Comparison of ENCODE assay signal across 17 cellular contexts in the genomic region with DNA sequence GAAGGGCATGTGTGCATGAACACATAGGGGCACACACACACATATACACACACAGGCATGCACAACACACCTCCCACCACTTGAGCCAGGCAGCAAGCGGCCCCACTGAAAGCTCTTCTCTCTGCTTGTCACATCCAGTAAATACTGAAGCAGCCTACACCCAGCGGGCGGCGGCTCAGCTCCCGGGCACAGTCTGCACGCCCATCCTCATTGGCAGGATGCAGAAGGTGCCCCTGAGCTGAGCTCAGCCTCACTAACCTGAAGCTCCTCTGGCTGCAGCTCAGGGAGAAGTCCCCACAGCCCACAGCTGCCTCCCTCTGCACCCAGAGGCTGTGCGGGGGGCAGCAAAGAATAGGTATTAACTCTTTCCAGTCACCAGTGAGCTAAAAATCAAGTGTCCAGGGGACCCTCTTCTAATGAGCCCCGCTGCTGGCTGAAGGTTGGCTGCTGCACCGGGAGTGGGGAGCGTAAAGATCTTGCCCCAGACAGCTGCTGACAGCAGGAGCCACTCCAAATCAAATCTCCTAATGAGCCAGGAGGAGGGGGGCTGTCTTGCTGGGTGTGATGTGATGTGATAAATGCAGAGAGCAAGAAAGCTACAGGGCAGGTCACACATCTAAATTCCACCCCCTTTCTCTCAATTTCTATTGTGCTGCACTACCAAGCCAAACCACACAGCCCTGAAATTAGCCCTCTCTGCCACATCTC. TPM values are rescaled to one million over a fixed set of nuclear protein-coding genes. Genes with fewer than 3 reads are reported as not detected.
DNase-seq lines count a peak whose midpoint lies in the region; ATAC-seq, FAIRE-seq and TF ChIP-seq lines count a peak whose summit lies in the region.
"Had no signal": no experiment of that assay in that cellular context is flagged by ENCODE, and none has a peak within 500 bp of the region (broad histone marks: within the 10 kb centered on the region; RNA-seq: fewer than 3 reads in every experiment).

No MANE protein-coding gene starts in this region.

- WGBS in H1 (ENCODE audit: extremely low coverage in 1 of 2, insufficient coverage in 1 of 2, insufficient read length in 1 of 2, insufficient replicate concordance in 2 of 2, low coverage in 1 of 2, low lambda C conversion rate in 2 of 2, missing lambda C conversion rate in 1 of 2), 2 experiments, result 79% methylated on average over 10 of the region's 10 CpGs; no CpG with 5 or more reads in 1 of the 2 experiments

- H3K23ac ChIP-seq in H1 (ENCODE audit: insufficient read length), result no peak overlapping the region

- no TSS peak for BruUV-seq in PC-9 (replicated peaks; lab: Mats Ljungman, UMichigan)

- H3K27ac Mint-ChIP-seq in naive thymus-derived CD4-positive, alpha-beta T cell, result no peak overlapping the region
- H3K27ac Mint-ChIP-seq: activated T-cell treated with anti-CD3 and anti-CD28 coated beads, Interleukin-2, amount 50 U/mL, for 72 hours had no signal

- ATAC-seq in HG03159 (IDR thresholded peaks at IDR 0.05; ENCODE audit: unreplicated experiment), result peak; percentile 50
- ATAC-seq in naive thymus-derived CD4-positive, alpha-beta T cell, result no peak
- ATAC-seq in GM21423 (IDR thresholded peaks at IDR 0.05; ENCODE audit: unreplicated experiment), result no peak
- ATAC-seq: activated T-cell treated with anti-CD3 and anti-CD28 coated beads, Interleukin-2, amount 50 U/mL, for 72 hours had no signal

- POLR2A ChIA-PET in H1 (lab: Charles Lee; ENCODE audit: partially characterized antibody) (interaction anchor here (0.7 to 1.7 kb wide), 5 partner anchors 55 to 111 kb away, joined by 3 to 4 read pairs (median 4); partner anchors contain the start of gene RGS16), PC-9 (lab: Charles Lee; ENCODE audit: unreplicated experiment) (no interaction called here)
- POLR2A ChIA-PET in naive thymus-derived CD4-positive, alpha-beta T cell (lab: Charles Lee), result no interaction called here

- peaks cover 9 to 36% (median 11%) of the 10 kb centered on the region in 5 donors for H3K27me3 Mint-ChIP-seq in naive thymus-derived CD4-positive, alpha-beta T cell

- H3K27me3 ChIP-seq in H1 (replicated peaks in 1 of 4; ENCODE audit: control insufficient read depth in 3 of 4, extremely low read depth in 1 of 4, insufficient read depth in 3 of 4, low read length in 3 of 4), result peaks cover 0 to 4% (median 0%) of the 10 kb centered on the region in 4 experiments; a peak in 2 of 7 replicates
- H3K27me3 ChIP-seq in PC-9 (ENCODE audit: insufficient read depth, low read depth), result no peaks in the 10 kb centered on the region
- no peaks in the 10 kb centered on the region for H3K27me3 ChIP-seq in naive thymus-derived CD4-positive, alpha-beta T cell (ENCODE audit: control insufficient read depth in 2 of 2, insufficient read depth in 2 of 2, low read length in 2 of 2)
- H3K27me3 ChIP-seq: brain microvascular endothelial cell, SJSA1, upper lobe of left lung had no signal

- H3K4me3 ChIP-seq in H1 (ENCODE audit: extremely low read depth in 1 of 4, insufficient read depth in 2 of 4, low read depth in 3 of 4, low read length in 4 of 4), result no peak overlapping the region
- H3K4me3 ChIP-seq in PC-9, result no peak overlapping the region
- H3K4me3 ChIP-seq in naive thymus-derived CD4-positive, alpha-beta T cell (ENCODE audit: low read length), result no peak overlapping the region
- H3K4me3 ChIP-seq: SJSA1, upper lobe of left lung had no signal

- no peaks in the 10 kb centered on the region for H3K36me3 Mint-ChIP-seq in naive thymus-derived CD4-positive, alpha-beta T cell

- H3K9ac ChIP-seq in H1 (replicated peaks in 1 of 4; ENCODE audit: extremely low read depth in 1 of 4, low read depth in 3 of 4, low read length in 3 of 4), result no peak overlapping the region

- 0 out of 2 replicates have a peak overlapping the region, but pooled peaks have one; percentile 77 for H2BK15ac ChIP-seq in H1 (ENCODE audit: low read length)

- TF ChIP-seq EP300 in H1 (IDR thresholded peaks at IDR 0.05; ENCODE audit: borderline replicate concordance in 1 of 2, low read depth in 2 of 2, low read length in 2 of 2), result no peak

- H3K4me3 Mint-ChIP-seq in naive thymus-derived CD4-positive, alpha-beta T cell, result no peak overlapping the region
- H3K4me3 Mint-ChIP-seq: activated T-cell treated with anti-CD3 and anti-CD28 coated beads, Interleukin-2, amount 50 U/mL, for 72 hours had no signal

- H2AK5ac ChIP-seq in H1 (ENCODE audit: low read depth, low read length), result 0 out of 2 replicates have a peak overlapping the region, but pooled peaks have one; percentile 56

- CTCF ChIA-PET in H1 (lab: Charles Lee; ENCODE audit: partially characterized antibody), result interaction anchor here (0.7 to 4.1 kb wide), 13 partner anchors 10 to 112 kb away, joined by 3 to 29 read pairs (median 4); no protein-coding TSS in a partner anchor
- CTCF ChIA-PET in PC-9 (lab: Charles Lee), result interaction anchor here (0.6 kb wide), 1 partner anchor 92 kb away, joined by 3 read pairs; no protein-coding TSS in a partner anchor
- CTCF ChIA-PET in naive thymus-derived CD4-positive, alpha-beta T cell (lab: Charles Lee), result interaction anchor here (0.8 kb wide), 1 partner anchor 71 kb away, joined by 3 read pairs; no protein-coding TSS in a partner anchor

- no peaks in the 10 kb centered on the region for H3K23me2 ChIP-seq in H1 (ENCODE audit: low read depth, low read length)

- H3F3A ChIP-seq in PC-9 (ENCODE audit: insufficient read depth, low read depth), result no peaks in the 10 kb centered on the region

- no peak for TF ChIP-seq CTCF in H1 (IDR thresholded peaks at IDR 0.05; ENCODE audit: control extremely low read depth in 1 of 3, insufficient read depth in 1 of 3, low read depth in 1 of 3, low read length in 3 of 3)
- TF ChIP-seq CTCF in PC-9 (conservative IDR thresholded peaks at IDR 0.05), result no peak

- H4K20me1 ChIP-seq in H1 (replicated peaks in 1 of 2; ENCODE audit: control insufficient read depth in 1 of 2, insufficient read depth in 2 of 2, low read length in 2 of 2) (no peaks in the 10 kb centered on the region), PC-9 (ENCODE audit: insufficient read depth) (no peaks in the 10 kb centered on the region)

- no peak for FAIRE-seq in H1 (lab: Jason Lieb, UNC)

- H3K18ac ChIP-seq in H1 (ENCODE audit: extremely low read depth, low read length), result no peak overlapping the region

- H4K5ac ChIP-seq in H1 (ENCODE audit: insufficient read length, low read depth, low read length), result no peak overlapping the region

- intact Hi-C loops in PC-9 (cut with micrococcal nuclease; ENCODE audit: unreplicated experiment), result no loop called here
- intact Hi-C loops in naive thymus-derived CD4-positive, alpha-beta T cell (cut with micrococcal nuclease), result no loop called here

- no peak overlapping the region; the same call in 1 of the 2 replicates for H2BK5ac ChIP-seq in H1 (ENCODE audit: low read depth, low read length)

- H3K79me2 ChIP-seq in H1 (ENCODE audit: control insufficient read depth in 1 of 2, insufficient read depth in 2 of 2, low read length in 2 of 2) (no peaks in the 10 kb centered on the region), PC-9 (ENCODE audit: low read depth) (no peaks in the 10 kb centered on the region)

- no peak for TF ChIP-seq RAD21 in H1 (IDR thresholded peaks at IDR 0.05 in 1 of 2, conservative IDR thresholded peaks at IDR 0.05 in 1 of 2; ENCODE audit: low read depth in 2 of 2, low read length in 2 of 2)

- H3K4me2 ChIP-seq in H1 (ENCODE audit: insufficient read depth in 1 of 2, low read depth in 2 of 2, low read length in 2 of 2) (0 out of 4 replicates have a peak overlapping the region, but pooled peaks of 1 of the 2 experiments have one; percentile 8), PC-9 (no peak overlapping the region)

- no peak overlapping the region for H2BK12ac ChIP-seq in H1 (ENCODE audit: low read depth, low read length)

- H3K9me3 Mint-ChIP-seq in naive thymus-derived CD4-positive, alpha-beta T cell, result no peaks in the 10 kb centered on the region
- H3K9me3 Mint-ChIP-seq: activated T-cell treated with anti-CD3 and anti-CD28 coated beads, Interleukin-2, amount 50 U/mL, for 72 hours had no signal

- H3K36me3 ChIP-seq in H1 (ENCODE audit: control insufficient read depth in 2 of 4, insufficient read depth in 4 of 4, low read length in 3 of 4) (no peaks in the 10 kb centered on the region), PC-9 (ENCODE audit: low read depth) (no peaks in the 10 kb centered on the region)
- H3K36me3 ChIP-seq in naive thymus-derived CD4-positive, alpha-beta T cell (ENCODE audit: control insufficient read depth in 2 of 3, insufficient read depth in 3 of 3, low read length in 3 of 3), result no peaks in the 10 kb centered on the region
- H3K36me3 ChIP-seq: brain microvascular endothelial cell, SJSA1, upper lobe of left lung had no signal

- no peak overlapping the region for H3K56ac ChIP-seq in H1 (replicated peaks; ENCODE audit: insufficient read length, low read depth, low read length)

- H3K27ac ChIP-seq in H1 (ENCODE audit: low read depth, low read length) (no peak overlapping the region), PC-9 (no peak overlapping the region)
- no peak overlapping the region for H3K27ac ChIP-seq in naive thymus-derived CD4-positive, alpha-beta T cell (ENCODE audit: low read depth, low read length)
- H3K27ac ChIP-seq: brain microvascular endothelial cell, SJSA1, upper lobe of left lung had no signal

- H3K4me1 ChIP-seq in H1 (replicated peaks in 1 of 4; ENCODE audit: control insufficient read depth in 3 of 4, insufficient read depth in 4 of 4, low read length in 3 of 4) (peaks cover 6 to 22% (median 10%) of the 10 kb centered on the region in 4 experiments), PC-9 (replicated peaks; ENCODE audit: insufficient read depth) (no peaks in the 10 kb centered on the region)
- H3K4me1 ChIP-seq in naive thymus-derived CD4-positive, alpha-beta T cell (ENCODE audit: control insufficient read depth in 2 of 2, insufficient read depth in 2 of 2, low read length in 2 of 2), result no peaks in the 10 kb centered on the region

- DNase-seq in COLO668 (lab: John Stamatoyannopoulos, UW; ENCODE audit: unreplicated experiment) (peak; percentile 17), NCI-H510A treated with DMSO at 0.1 percent for 48 hours (lab: John Stamatoyannopoulos, UW) (peak; percentile 79), H1 (ENCODE audit: low read depth in 1 of 2, low spot score in 2 of 2) (no peak), PC-9 (no peak)
- no peak for DNase-seq in naive thymus-derived CD4-positive, alpha-beta T cell
- no peak for DNase-seq in stimulated activated CD8-positive, alpha-beta memory T cell treated with anti-CD3 and anti-CD28 coated beads, Interleukin-4, amount 100 ng/mL, for 48 hours
- DNase-seq: activated CD4-positive, CD25-positive, alpha-beta regulatory T cell; activated T-cell treated with anti-CD3 and anti-CD28 coated beads, Interleukin-2, amount 50 U/mL, for 72 hours; AML-193; brain microvascular endothelial cell; erythroblast; HCEC 1CT had no signal

- no peak for TF ChIP-seq POLR2A in H1 (IDR thresholded peaks at IDR 0.05; ENCODE audit: control extremely low read depth in 1 of 2, low read depth in 2 of 2, low read length in 2 of 2)

- H4K8ac ChIP-seq in H1 (ENCODE audit: extremely low read depth, insufficient read depth, low read length), result no peak overlapping the region

- H3K79me1 ChIP-seq in H1 (ENCODE audit: low read depth, low read length), result no peaks in the 10 kb centered on the region

- no peak overlapping the region for H3K4ac ChIP-seq in H1 (replicated peaks; ENCODE audit: insufficient read length, low read depth, low read length)

- no peaks in the 10 kb centered on the region for H3K9me2 ChIP-seq in PC-9 (ENCODE audit: insufficient read depth)

- H2AFZ ChIP-seq in H1 (ENCODE audit: low read length) (peak overlapping the region; percentile 24; the same call in 1 of the 2 replicates), PC-9 (no peak overlapping the region)

- no peaks in the 10 kb centered on the region for H3K9me3 ChIP-seq in H1 (ENCODE audit: insufficient read depth in 2 of 2, low read depth in 1 of 2, low read length in 1 of 2)
- H3K9me3 ChIP-seq in PC-9 (ENCODE audit: insufficient read depth, low read depth), result no peaks in the 10 kb centered on the region
- no peaks in the 10 kb centered on the region for H3K9me3 ChIP-seq in naive thymus-derived CD4-positive, alpha-beta T cell (ENCODE audit: control insufficient read depth in 2 of 3, low read length in 3 of 3)
- H3K9me3 ChIP-seq: SJSA1, upper lobe of left lung had no signal

- H3K14ac ChIP-seq in H1 (ENCODE audit: insufficient read length), result no peak overlapping the region

- peaks cover 0 to 7% (median 0%) of the 10 kb centered on the region in 7 donors for H3K4me1 Mint-ChIP-seq in naive thymus-derived CD4-positive, alpha-beta T cell

- H2BK20ac ChIP-seq in H1 (ENCODE audit: low read length), result no peak overlapping the region

- H4K91ac ChIP-seq in H1 (replicated peaks; ENCODE audit: insufficient read length, low read length), result no peak overlapping the region

- H2BK120ac ChIP-seq in H1 (replicated peaks; ENCODE audit: low read depth, low read length), result no peak overlapping the region

RNA-seq across cellular contexts. Expression of gene RGS8, which starts 12.5 kb away (rescaled TPM):
- total RNA-seq in H1 (2021; fragmentation: NEBNext Ultra II Directional; extraction: Animal tissue kit (Norgen Biotek cat#: 25700)), result 0.13 and 0.29 TPM in 2 replicates
- polyA plus RNA-seq in H1 (2011; rRNA removed), result 0.16 and 0.23 TPM in 2 replicates
- 0.18 TPM for polyA plus RNA-seq in H1 (2011; cell fraction: cytosol; rRNA removed)
- polyA plus RNA-seq in H1 (2011; cell fraction: nucleus; rRNA removed), result 0.11 TPM
- 0.10 to 0.42 TPM (median 0.17 TPM) in 4 replicates for polyA plus RNA-seq in H1 (2012, experiment 1 of 2)
- polyA plus RNA-seq in H1 (2012, experiment 2 of 2), result 0.04 TPM
- polyA plus RNA-seq in H1 (2013, experiment 1 of 2), result 0.06 TPM
- polyA plus RNA-seq in H1 (2013, experiment 2 of 2), result 0.04 TPM
- 0.79 and 0.88 TPM in 2 replicates for polyA minus RNA-seq in H1 (2011; rRNA and poly(A)+ RNA removed)
- 0.37 TPM for polyA minus RNA-seq in H1 (2011; cell fraction: cytosol; rRNA and poly(A)+ RNA removed)
- 0.60 TPM for polyA minus RNA-seq in H1 (2011; cell fraction: nucleus; rRNA and poly(A)+ RNA removed)
- not detected in 2 replicates for total RNA-seq in PC-9 (2021)
- total RNA-seq in naive thymus-derived CD4-positive, alpha-beta T cell, result not detected
- not detected for polyA plus RNA-seq in naive thymus-derived CD4-positive, alpha-beta T cell
- total RNA-seq: M059J had no signal

Comparison
In these comparisons a context has a peak if more than half of its experiments do, and no peak if none do; other contexts are left out.
1. DNase-seq: peak in COLO668 (single experiment) and NCI-H510A treated with DMSO at 0.1 percent for 48 hours (single experiment); none in H1 (0 of 2), PC-9 (0 of 2), naive thymus-derived CD4-positive, alpha-beta T cell (0 of 9) and stimulated activated CD8-positive, alpha-beta memory T cell treated with anti-CD3 and anti-CD28 coated beads, Interleukin-4, amount 100 ng/mL, for 48 hours (single experiment).